1 cellular context compared by ENCODE assay signal in the genomic region with DNA sequence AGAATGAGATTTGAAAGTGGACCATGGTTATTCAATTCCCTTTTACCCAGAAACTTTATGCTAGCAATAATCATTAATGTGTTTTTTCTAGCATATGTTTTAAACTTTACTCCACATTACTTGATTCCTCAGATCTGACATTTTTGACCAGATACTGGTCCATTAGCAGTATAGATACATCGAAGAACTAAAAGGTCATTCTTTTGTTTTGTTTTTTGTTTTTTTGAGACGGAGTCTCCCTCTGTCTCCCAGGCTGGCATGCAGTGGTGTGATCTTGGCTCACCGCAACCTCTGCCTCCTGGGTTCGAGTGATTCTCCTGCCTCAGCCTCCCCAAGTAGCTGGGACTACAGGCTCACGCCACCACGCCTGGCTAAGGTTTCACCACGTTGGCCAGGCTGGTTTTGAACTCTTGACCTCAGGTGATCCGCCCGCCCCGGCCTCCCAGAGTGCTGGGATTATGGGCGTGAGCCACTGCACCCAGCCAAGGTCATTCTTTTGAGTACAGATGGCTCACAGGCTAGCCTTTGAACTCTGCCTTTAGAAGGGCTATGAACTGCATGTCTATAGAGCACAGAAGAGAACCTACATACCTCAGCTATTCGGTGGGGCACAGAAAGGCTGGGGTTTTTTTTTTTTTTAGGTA.
TF ChIP-seq lines count a peak whose summit lies in the region.

No MANE protein-coding gene starts in this region.

TF ChIP-seq in HepG2, 621 proteins besides CTCF, POLR2A, EP300 and RAD21 (continues in another document):
- TF ChIP-seq ZNF350 (CRISPR knock-in tag; IDR thresholded peaks at IDR 0.05; ENCODE audit: borderline replicate concordance, low read depth) = peak; percentile 93
- TF ChIP-seq POGZ (CRISPR knock-in tag; IDR thresholded peaks at IDR 0.05) = peak; percentile 97
- peak; percentile 66; the same call in 1 of the 2 replicates for TF ChIP-seq ZFP1 (CRISPR knock-in tag; IDR thresholded peaks at IDR 0.05)
- TF ChIP-seq SRSF9 (IDR thresholded peaks at IDR 0.05; ENCODE audit: borderline replicate concordance, insufficient read depth, low read depth, low read length, poor library complexity, severe bottlenecking) = no peak
- peak; percentile 88 for TF ChIP-seq SOX5 (CRISPR knock-in tag; IDR thresholded peaks at IDR 0.05; ENCODE audit: borderline replicate concordance)
- TF ChIP-seq REPIN1 (CRISPR knock-in tag; IDR thresholded peaks at IDR 0.05; ENCODE audit: borderline replicate concordance, low read depth) = peak; percentile 74
- peak; percentile 56; the same call in 1 of the 2 replicates for TF ChIP-seq FOXK1 (CRISPR knock-in tag; IDR thresholded peaks at IDR 0.05; ENCODE audit: borderline replicate concordance, low read depth)
- no peak for TF ChIP-seq JUNB (CRISPR knock-in tag; IDR thresholded peaks at IDR 0.05; ENCODE audit: borderline replicate concordance)
- TF ChIP-seq NCOA2 (CRISPR knock-in tag; IDR thresholded peaks at IDR 0.05) = peak; percentile 86
- TF ChIP-seq PHF5A (CRISPR knock-in tag; IDR thresholded peaks at IDR 0.05; ENCODE audit: low read depth, unreplicated experiment) = peak; percentile 37
- peak; percentile 60; the same call in 1 of the 2 replicates for TF ChIP-seq ZSCAN21 (CRISPR knock-in tag; IDR thresholded peaks at IDR 0.05; ENCODE audit: borderline replicate concordance)
- TF ChIP-seq, protein P1, sequence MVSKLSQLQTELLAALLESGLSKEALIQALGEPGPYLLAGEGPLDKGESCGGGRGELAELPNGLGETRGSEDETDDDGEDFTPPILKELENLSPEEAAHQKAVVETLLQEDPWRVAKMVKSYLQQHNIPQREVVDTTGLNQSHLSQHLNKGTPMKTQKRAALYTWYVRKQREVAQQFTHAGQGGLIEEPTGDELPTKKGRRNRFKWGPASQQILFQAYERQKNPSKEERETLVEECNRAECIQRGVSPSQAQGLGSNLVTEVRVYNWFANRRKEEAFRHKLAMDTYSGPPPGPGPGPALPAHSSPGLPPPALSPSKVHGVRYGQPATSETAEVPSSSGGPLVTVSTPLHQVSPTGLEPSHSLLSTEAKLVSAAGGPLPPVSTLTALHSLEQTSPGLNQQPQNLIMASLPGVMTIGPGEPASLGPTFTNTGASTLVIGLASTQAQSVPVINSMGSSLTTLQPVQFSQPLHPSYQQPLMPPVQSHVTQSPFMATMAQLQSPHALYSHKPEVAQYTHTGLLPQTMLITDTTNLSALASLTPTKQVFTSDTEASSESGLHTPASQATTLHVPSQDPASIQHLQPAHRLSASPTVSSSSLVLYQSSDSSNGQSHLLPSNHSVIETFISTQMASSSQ (IDR thresholded peaks at IDR 0.05; ENCODE audit: low read depth) = peak; percentile 55
- TF ChIP-seq, protein P1 (CRISPR knock-in tag; IDR thresholded peaks at IDR 0.05; ENCODE audit: borderline replicate concordance) = peak; percentile 69; the same call in 1 of the 2 replicates
- TF ChIP-seq ELF1 (CRISPR knock-in tag; IDR thresholded peaks at IDR 0.05) = peak; percentile 42; the same call in 1 of the 2 replicates
- TF ChIP-seq MED1 (CRISPR knock-in tag; IDR thresholded peaks at IDR 0.05) = peak; percentile 92
- TF ChIP-seq GATAD1 (CRISPR knock-in tag; IDR thresholded peaks at IDR 0.05) = peak; percentile 41
- peak; percentile 86 for TF ChIP-seq KDM6A (CRISPR knock-in tag; IDR thresholded peaks at IDR 0.05; ENCODE audit: low read depth)
- TF ChIP-seq, protein P2, sequence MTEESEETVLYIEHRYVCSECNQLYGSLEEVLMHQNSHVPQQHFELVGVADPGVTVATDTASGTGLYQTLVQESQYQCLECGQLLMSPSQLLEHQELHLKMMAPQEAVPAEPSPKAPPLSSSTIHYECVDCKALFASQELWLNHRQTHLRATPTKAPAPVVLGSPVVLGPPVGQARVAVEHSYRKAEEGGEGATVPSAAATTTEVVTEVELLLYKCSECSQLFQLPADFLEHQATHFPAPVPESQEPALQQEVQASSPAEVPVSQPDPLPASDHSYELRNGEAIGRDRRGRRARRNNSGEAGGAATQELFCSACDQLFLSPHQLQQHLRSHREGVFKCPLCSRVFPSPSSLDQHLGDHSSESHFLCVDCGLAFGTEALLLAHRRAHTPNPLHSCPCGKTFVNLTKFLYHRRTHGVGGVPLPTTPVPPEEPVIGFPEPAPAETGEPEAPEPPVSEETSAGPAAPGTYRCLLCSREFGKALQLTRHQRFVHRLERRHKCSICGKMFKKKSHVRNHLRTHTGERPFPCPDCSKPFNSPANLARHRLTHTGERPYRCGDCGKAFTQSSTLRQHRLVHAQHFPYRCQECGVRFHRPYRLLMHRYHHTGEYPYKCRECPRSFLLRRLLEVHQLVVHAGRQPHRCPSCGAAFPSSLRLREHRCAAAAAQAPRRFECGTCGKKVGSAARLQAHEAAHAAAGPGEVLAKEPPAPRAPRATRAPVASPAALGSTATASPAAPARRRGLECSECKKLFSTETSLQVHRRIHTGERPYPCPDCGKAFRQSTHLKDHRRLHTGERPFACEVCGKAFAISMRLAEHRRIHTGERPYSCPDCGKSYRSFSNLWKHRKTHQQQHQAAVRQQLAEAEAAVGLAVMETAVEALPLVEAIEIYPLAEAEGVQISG (CRISPR knock-in tag; IDR thresholded peaks at IDR 0.05) = peak; percentile 76
- no peak for TF ChIP-seq RORA (CRISPR knock-in tag; IDR thresholded peaks at IDR 0.05)
- TF ChIP-seq, protein P3, sequence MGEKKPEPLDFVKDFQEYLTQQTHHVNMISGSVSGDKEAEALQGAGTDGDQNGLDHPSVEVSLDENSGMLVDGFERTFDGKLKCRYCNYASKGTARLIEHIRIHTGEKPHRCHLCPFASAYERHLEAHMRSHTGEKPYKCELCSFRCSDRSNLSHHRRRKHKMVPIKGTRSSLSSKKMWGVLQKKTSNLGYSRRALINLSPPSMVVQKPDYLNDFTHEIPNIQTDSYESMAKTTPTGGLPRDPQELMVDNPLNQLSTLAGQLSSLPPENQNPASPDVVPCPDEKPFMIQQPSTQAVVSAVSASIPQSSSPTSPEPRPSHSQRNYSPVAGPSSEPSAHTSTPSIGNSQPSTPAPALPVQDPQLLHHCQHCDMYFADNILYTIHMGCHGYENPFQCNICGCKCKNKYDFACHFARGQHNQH (CRISPR knock-in tag; IDR thresholded peaks at IDR 0.05) = peak; percentile 82; the same call in 1 of the 2 replicates
- TF ChIP-seq ZNF749 (CRISPR knock-in tag; IDR thresholded peaks at IDR 0.05; ENCODE audit: borderline replicate concordance) = no peak
- TF ChIP-seq KDM1A (CRISPR knock-in tag; IDR thresholded peaks at IDR 0.05) = peak; percentile 90
- peak; percentile 91 for TF ChIP-seq CBX5 (CRISPR knock-in tag; IDR thresholded peaks at IDR 0.05; ENCODE audit: borderline replicate concordance)
- TF ChIP-seq CHCHD3 (CRISPR knock-in tag; IDR thresholded peaks at IDR 0.05) = no peak
- TF ChIP-seq PAF1 (CRISPR knock-in tag; IDR thresholded peaks at IDR 0.05) = no peak
- TF ChIP-seq ZNF891 (CRISPR knock-in tag; IDR thresholded peaks at IDR 0.05) = peak; percentile 82; the same call in 1 of the 2 replicates
- TF ChIP-seq ZNF124 (CRISPR knock-in tag; IDR thresholded peaks at IDR 0.05) = peak; percentile 60; the same call in 1 of the 2 replicates
- TF ChIP-seq, protein P4, sequence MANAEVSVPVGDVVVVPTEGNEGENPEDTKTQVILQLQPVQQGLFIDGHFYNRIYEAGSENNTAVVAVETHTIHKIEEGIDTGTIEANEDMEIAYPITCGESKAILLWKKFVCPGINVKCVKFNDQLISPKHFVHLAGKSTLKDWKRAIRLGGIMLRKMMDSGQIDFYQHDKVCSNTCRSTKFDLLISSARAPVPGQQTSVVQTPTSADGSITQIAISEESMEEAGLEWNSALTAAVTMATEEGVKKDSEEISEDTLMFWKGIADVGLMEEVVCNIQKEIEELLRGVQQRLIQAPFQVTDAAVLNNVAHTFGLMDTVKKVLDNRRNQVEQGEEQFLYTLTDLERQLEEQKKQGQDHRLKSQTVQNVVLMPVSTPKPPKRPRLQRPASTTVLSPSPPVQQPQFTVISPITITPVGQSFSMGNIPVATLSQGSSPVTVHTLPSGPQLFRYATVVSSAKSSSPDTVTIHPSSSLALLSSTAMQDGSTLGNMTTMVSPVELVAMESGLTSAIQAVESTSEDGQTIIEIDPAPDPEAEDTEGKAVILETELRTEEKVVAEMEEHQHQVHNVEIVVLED (CRISPR knock-in tag; IDR thresholded peaks at IDR 0.05; ENCODE audit: borderline replicate concordance) = no peak
- TF ChIP-seq SRY (CRISPR knock-in tag; IDR thresholded peaks at IDR 0.05) = peak; percentile 37; the same call in 1 of the 2 replicates
- TF ChIP-seq ZNF790 (CRISPR knock-in tag; IDR thresholded peaks at IDR 0.05; ENCODE audit: borderline replicate concordance) = no peak
- TF ChIP-seq ADNP (CRISPR knock-in tag; IDR thresholded peaks at IDR 0.05) = peak; percentile 99
- TF ChIP-seq HMG20A (CRISPR knock-in tag; IDR thresholded peaks at IDR 0.05; ENCODE audit: borderline replicate concordance) = peak; percentile 88; the same call in 1 of the 2 replicates
- 0 out of 2 replicates have a peak, but pooled peaks have one; percentile 45 for TF ChIP-seq TOPORS (CRISPR knock-in tag; IDR thresholded peaks at IDR 0.05)
- peak; percentile 40; the same call in 1 of the 2 replicates for TF ChIP-seq KMT2A (CRISPR knock-in tag; IDR thresholded peaks at IDR 0.05)
- TF ChIP-seq, protein P5, sequence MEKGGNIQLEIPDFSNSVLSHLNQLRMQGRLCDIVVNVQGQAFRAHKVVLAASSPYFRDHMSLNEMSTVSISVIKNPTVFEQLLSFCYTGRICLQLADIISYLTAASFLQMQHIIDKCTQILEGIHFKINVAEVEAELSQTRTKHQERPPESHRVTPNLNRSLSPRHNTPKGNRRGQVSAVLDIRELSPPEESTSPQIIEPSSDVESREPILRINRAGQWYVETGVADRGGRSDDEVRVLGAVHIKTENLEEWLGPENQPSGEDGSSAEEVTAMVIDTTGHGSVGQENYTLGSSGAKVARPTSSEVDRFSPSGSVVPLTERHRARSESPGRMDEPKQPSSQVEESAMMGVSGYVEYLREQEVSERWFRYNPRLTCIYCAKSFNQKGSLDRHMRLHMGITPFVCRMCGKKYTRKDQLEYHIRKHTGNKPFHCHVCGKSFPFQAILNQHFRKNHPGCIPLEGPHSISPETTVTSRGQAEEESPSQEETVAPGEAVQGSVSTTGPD (CRISPR knock-in tag; IDR thresholded peaks at IDR 0.05) = peak; percentile 98
- TF ChIP-seq, protein P6, sequence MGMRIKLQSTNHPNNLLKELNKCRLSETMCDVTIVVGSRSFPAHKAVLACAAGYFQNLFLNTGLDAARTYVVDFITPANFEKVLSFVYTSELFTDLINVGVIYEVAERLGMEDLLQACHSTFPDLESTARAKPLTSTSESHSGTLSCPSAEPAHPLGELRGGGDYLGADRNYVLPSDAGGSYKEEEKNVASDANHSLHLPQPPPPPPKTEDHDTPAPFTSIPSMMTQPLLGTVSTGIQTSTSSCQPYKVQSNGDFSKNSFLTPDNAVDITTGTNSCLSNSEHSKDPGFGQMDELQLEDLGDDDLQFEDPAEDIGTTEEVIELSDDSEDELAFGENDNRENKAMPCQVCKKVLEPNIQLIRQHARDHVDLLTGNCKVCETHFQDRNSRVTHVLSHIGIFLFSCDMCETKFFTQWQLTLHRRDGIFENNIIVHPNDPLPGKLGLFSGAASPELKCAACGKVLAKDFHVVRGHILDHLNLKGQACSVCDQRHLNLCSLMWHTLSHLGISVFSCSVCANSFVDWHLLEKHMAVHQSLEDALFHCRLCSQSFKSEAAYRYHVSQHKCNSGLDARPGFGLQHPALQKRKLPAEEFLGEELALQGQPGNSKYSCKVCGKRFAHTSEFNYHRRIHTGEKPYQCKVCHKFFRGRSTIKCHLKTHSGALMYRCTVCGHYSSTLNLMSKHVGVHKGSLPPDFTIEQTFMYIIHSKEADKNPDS (CRISPR knock-in tag; IDR thresholded peaks at IDR 0.05) = 0 out of 2 replicates have a peak, but pooled peaks have one; percentile 44
- no peak; the same call in 1 of the 2 replicates for TF ChIP-seq ZBTB42 (CRISPR knock-in tag; IDR thresholded peaks at IDR 0.05)
- no peak for TF ChIP-seq NCOA5 (CRISPR knock-in tag; IDR thresholded peaks at IDR 0.05)
- TF ChIP-seq RFX3 (CRISPR knock-in tag; IDR thresholded peaks at IDR 0.05) = no peak
- peak; percentile 81 for TF ChIP-seq ISL2 (CRISPR knock-in tag; IDR thresholded peaks at IDR 0.05)
- TF ChIP-seq HNF4A (CRISPR knock-in tag; IDR thresholded peaks at IDR 0.05) = peak; percentile 98
- TF ChIP-seq, protein P7, sequence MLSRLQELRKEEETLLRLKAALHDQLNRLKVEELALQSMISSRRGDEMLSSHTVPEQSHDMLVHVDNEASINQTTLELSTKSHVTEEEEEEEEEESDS (CRISPR knock-in tag; IDR thresholded peaks at IDR 0.05; ENCODE audit: borderline replicate concordance) = no peak
- no peak for TF ChIP-seq ZNF432 (CRISPR knock-in tag; IDR thresholded peaks at IDR 0.05; ENCODE audit: borderline replicate concordance)
- TF ChIP-seq, protein P8, sequence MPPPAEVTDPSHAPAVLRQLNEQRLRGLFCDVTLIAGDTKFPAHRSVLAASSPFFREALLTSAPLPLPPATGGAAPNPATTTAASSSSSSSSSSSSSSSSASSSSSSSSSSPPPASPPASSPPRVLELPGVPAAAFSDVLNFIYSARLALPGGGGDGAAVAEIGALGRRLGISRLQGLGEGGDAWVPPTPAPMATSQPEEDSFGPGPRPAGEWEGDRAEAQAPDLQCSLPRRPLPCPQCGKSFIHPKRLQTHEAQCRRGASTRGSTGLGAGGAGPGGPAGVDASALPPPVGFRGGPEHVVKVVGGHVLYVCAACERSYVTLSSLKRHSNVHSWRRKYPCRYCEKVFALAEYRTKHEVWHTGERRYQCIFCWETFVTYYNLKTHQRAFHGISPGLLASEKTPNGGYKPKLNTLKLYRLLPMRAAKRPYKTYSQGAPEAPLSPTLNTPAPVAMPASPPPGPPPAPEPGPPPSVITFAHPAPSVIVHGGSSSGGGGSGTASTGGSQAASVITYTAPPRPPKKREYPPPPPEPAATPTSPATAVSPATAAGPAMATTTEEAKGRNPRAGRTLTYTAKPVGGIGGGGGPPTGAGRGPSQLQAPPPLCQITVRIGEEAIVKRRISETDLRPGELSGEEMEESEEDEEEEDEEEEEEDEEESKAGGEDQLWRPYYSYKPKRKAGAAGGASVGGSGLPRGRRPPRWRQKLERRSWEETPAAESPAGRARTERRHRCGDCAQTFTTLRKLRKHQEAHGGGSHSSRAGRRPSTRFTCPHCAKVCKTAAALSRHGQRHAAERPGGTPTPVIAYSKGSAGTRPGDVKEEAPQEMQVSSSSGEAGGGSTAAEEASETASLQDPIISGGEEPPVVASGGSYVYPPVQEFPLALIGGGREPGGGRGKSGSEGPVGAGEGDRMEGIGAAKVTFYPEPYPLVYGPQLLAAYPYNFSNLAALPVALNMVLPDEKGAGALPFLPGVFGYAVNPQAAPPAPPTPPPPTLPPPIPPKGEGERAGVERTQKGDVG (CRISPR knock-in tag; IDR thresholded peaks at IDR 0.05; ENCODE audit: borderline replicate concordance) = peak; percentile 88; the same call in 1 of the 2 replicates
- no peak for TF ChIP-seq HNRNPUL1 (IDR thresholded peaks at IDR 0.05; ENCODE audit: low read depth, low read length)
- TF ChIP-seq GATAD2A (CRISPR knock-in tag; IDR thresholded peaks at IDR 0.05) = peak; percentile 84
